1 cellular context compared by ENCODE assay signal in the genomic region with DNA sequence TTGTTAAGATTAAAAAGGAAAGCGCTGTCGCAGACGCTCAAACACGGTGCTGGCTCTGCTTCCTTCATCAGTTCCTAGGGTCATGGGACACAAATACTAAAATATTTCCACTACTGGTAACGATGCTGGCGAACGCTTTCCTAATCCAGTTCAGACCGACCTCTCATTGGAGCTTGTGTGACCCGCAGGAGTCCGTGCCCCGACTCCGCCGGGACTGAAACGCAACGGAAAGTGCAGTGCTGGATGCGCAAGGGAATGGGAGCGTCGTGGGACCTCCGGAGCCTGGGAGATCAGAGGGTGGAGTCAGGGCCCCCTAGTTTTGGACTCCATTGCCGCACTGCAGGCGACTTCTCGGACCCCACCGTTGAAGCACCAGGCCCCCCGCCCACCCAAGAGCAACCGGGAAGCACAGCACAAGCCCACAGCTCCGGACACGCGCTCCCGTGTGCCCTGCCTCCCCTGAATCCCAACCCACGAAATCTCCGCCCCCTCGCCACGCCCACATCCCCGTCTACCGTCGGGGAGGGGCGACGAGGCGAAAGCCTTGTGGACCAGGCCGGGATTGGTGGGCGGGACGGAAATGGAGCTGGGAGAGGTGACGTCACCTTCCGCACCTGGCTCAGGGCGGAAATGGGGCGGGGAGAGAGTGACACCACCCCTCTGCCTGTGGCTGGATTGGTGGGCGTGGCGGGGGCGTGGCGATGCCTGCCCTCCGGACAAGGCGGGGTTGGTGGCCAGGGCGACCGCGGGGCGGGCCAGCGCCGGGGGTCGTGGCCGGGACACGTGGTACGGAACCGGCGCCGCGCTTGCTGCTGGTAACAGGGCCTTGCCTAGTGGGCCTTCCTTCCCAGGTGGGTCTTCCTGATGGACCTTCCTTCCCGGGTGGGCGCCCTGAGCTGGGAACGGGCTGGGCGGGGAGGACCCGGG.
A peak's percentile ranks its signal among the peaks of the same experiment; 100 is the strongest.
TF ChIP-seq lines count a peak whose summit lies in the region.

A gene (plus strand): TSS at position 783 of the 927 bp plus-strand sequence. CDS start 3,611 bp downstream, outside the sequence.

TF ChIP-seq in K562, 482 proteins besides CTCF, POLR2A, EP300 and RAD21 (continued from another document and continues in another):
- TF ChIP-seq, protein P1, sequence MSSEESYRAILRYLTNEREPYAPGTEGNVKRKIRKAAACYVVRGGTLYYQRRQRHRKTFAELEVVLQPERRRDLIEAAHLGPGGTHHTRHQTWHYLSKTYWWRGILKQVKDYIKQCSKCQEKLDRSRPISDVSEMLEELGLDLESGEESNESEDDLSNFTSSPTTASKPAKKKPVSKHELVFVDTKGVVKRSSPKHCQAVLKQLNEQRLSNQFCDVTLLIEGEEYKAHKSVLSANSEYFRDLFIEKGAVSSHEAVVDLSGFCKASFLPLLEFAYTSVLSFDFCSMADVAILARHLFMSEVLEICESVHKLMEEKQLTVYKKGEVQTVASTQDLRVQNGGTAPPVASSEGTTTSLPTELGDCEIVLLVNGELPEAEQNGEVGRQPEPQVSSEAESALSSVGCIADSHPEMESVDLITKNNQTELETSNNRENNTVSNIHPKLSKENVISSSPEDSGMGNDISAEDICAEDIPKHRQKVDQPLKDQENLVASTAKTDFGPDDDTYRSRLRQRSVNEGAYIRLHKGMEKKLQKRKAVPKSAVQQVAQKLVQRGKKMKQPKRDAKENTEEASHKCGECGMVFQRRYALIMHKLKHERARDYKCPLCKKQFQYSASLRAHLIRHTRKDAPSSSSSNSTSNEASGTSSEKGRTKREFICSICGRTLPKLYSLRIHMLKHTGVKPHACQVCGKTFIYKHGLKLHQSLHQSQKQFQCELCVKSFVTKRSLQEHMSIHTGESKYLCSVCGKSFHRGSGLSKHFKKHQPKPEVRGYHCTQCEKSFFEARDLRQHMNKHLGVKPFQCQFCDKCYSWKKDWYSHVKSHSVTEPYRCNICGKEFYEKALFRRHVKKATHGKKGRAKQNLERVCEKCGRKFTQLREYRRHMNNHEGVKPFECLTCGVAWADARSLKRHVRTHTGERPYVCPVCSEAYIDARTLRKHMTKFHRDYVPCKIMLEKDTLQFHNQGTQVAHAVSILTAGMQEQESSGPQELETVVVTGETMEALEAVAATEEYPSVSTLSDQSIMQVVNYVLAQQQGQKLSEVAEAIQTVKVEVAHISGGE (CRISPR knock-in tag; IDR thresholded peaks at IDR 0.05): peak in 1 of 3 experiments; percentile 50; a peak in 1 of 6 replicates
- TF ChIP-seq HNRNPK (IDR thresholded peaks at IDR 0.05; ENCODE audit: low read depth, low read length, poor library complexity, severe bottlenecking) (no peak), EGR1 (conservative IDR thresholded peaks at IDR 0.05) (peak; percentile 86), FOSL1 (tag; conservative IDR thresholded peaks at IDR 0.05) (peak; percentile 51), GTF2F1 (IDR thresholded peaks at IDR 0.05; ENCODE audit: low read depth, low read length) (no peak), CREM (IDR thresholded peaks at IDR 0.05; ENCODE audit: low read depth) (peak; percentile 93), ZNF76 (CRISPR knock-in tag; IDR thresholded peaks at IDR 0.05; ENCODE audit: borderline replicate concordance) (no peak), BRF1 (IDR thresholded peaks at IDR 0.05; ENCODE audit: borderline replicate concordance, extremely low read depth, insufficient read length) (no peak), MAZ (CRISPR knock-in tag; conservative IDR thresholded peaks at IDR 0.05 in 1 of 2, IDR thresholded peaks at IDR 0.05 in 1 of 2) (peak; percentile 49 to 58; a peak in 2 of 4 replicates), FOS (IDR thresholded peaks at IDR 0.05; ENCODE audit: extremely low read depth, insufficient read length) (no peak), PHF21A (IDR thresholded peaks at IDR 0.05; ENCODE audit: borderline replicate concordance, low read depth) (no peak), MEIS2 (IDR thresholded peaks at IDR 0.05; ENCODE audit: partially characterized antibody) (peak; percentile 78), SLC30A9 (CRISPR knock-in tag; IDR thresholded peaks at IDR 0.05) (no peak), FOXP1 (CRISPR knock-in tag; IDR thresholded peaks at IDR 0.05) (peak; percentile 62; the same call in 1 of the 2 replicates), TCF7 (IDR thresholded peaks at IDR 0.05; ENCODE audit: borderline replicate concordance) (no peak), POLR3G (IDR thresholded peaks at IDR 0.05; ENCODE audit: extremely low read depth, insufficient read length, insufficient replicate concordance) (no peak), POU5F1 (IDR thresholded peaks at IDR 0.05; ENCODE audit: borderline replicate concordance, low read depth, low read length, partially characterized antibody) (no peak), ZNF239 (CRISPR knock-in tag; IDR thresholded peaks at IDR 0.05) (no peak), SUPT5H (IDR thresholded peaks at IDR 0.05) (peak; percentile 69)
- TF ChIP-seq, protein P2, sequence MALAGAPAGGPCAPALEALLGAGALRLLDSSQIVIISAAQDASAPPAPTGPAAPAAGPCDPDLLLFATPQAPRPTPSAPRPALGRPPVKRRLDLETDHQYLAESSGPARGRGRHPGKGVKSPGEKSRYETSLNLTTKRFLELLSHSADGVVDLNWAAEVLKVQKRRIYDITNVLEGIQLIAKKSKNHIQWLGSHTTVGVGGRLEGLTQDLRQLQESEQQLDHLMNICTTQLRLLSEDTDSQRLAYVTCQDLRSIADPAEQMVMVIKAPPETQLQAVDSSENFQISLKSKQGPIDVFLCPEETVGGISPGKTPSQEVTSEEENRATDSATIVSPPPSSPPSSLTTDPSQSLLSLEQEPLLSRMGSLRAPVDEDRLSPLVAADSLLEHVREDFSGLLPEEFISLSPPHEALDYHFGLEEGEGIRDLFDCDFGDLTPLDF (CRISPR knock-in tag; IDR thresholded peaks at IDR 0.05): no peak
- TF ChIP-seq, protein P3, sequence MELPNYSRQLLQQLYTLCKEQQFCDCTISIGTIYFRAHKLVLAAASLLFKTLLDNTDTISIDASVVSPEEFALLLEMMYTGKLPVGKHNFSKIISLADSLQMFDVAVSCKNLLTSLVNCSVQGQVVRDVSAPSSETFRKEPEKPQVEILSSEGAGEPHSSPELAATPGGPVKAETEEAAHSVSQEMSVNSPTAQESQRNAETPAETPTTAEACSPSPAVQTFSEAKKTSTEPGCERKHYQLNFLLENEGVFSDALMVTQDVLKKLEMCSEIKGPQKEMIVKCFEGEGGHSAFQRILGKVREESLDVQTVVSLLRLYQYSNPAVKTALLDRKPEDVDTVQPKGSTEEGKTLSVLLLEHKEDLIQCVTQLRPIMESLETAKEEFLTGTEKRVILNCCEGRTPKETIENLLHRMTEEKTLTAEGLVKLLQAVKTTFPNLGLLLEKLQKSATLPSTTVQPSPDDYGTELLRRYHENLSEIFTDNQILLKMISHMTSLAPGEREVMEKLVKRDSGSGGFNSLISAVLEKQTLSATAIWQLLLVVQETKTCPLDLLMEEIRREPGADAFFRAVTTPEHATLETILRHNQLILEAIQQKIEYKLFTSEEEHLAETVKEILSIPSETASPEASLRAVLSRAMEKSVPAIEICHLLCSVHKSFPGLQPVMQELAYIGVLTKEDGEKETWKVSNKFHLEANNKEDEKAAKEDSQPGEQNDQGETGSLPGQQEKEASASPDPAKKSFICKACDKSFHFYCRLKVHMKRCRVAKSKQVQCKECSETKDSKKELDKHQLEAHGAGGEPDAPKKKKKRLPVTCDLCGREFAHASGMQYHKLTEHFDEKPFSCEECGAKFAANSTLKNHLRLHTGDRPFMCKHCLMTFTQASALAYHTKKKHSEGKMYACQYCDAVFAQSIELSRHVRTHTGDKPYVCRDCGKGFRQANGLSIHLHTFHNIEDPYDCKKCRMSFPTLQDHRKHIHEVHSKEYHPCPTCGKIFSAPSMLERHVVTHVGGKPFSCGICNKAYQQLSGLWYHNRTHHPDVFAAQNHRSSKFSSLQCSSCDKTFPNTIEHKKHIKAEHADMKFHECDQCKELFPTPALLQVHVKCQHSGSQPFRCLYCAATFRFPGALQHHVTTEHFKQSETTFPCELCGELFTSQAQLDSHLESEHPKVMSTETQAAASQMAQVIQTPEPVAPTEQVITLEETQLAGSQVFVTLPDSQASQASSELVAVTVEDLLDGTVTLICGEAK (IDR thresholded peaks at IDR 0.05): peak; percentile 87
- TF ChIP-seq, protein P3 (CRISPR knock-in tag; IDR thresholded peaks at IDR 0.05): no peak
- TF ChIP-seq, protein P4, sequence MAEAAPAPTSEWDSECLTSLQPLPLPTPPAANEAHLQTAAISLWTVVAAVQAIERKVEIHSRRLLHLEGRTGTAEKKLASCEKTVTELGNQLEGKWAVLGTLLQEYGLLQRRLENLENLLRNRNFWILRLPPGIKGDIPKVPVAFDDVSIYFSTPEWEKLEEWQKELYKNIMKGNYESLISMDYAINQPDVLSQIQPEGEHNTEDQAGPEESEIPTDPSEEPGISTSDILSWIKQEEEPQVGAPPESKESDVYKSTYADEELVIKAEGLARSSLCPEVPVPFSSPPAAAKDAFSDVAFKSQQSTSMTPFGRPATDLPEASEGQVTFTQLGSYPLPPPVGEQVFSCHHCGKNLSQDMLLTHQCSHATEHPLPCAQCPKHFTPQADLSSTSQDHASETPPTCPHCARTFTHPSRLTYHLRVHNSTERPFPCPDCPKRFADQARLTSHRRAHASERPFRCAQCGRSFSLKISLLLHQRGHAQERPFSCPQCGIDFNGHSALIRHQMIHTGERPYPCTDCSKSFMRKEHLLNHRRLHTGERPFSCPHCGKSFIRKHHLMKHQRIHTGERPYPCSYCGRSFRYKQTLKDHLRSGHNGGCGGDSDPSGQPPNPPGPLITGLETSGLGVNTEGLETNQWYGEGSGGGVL (CRISPR knock-in tag; IDR thresholded peaks at IDR 0.05): no peak
- TF ChIP-seq, protein P5, sequence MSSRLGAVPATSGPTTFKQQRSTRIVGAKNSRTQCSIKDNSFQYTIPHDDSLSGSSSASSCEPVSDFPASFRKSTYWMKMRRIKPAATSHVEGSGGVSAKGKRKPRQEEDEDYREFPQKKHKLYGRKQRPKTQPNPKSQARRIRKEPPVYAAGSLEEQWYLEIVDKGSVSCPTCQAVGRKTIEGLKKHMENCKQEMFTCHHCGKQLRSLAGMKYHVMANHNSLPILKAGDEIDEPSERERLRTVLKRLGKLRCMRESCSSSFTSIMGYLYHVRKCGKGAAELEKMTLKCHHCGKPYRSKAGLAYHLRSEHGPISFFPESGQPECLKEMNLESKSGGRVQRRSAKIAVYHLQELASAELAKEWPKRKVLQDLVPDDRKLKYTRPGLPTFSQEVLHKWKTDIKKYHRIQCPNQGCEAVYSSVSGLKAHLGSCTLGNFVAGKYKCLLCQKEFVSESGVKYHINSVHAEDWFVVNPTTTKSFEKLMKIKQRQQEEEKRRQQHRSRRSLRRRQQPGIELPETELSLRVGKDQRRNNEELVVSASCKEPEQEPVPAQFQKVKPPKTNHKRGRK (tag; IDR thresholded peaks at IDR 0.05): no peak
- TF ChIP-seq, protein P6, sequence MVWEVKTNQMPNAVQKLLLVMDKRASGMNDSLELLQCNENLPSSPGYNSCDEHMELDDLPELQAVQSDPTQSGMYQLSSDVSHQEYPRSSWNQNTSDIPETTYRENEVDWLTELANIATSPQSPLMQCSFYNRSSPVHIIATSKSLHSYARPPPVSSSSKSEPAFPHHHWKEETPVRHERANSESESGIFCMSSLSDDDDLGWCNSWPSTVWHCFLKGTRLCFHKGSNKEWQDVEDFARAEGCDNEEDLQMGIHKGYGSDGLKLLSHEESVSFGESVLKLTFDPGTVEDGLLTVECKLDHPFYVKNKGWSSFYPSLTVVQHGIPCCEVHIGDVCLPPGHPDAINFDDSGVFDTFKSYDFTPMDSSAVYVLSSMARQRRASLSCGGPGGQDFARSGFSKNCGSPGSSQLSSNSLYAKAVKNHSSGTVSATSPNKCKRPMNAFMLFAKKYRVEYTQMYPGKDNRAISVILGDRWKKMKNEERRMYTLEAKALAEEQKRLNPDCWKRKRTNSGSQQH (CRISPR knock-in tag; IDR thresholded peaks at IDR 0.05): no peak
